ENCODE assay signal across 20 cellular contexts in genomic region chr2:147884796-147885195, GRCh38. TPM values are rescaled to one million over a fixed set of nuclear protein-coding genes. Genes with fewer than 3 reads are reported as not detected.
DNase-seq lines count a peak whose midpoint lies in the region; ATAC-seq and TF ChIP-seq lines count a peak whose summit lies in the region.
"Had no signal": no experiment of that assay in that cellular context is flagged by ENCODE, and none has a peak within 500 bp of the region (broad histone marks: within the 10 kb centered on the region; RNA-seq: fewer than 3 reads in every experiment).

No MANE protein-coding gene starts in this region.

- H3K4me2 ChIP-seq in SK-N-SH (peak overlapping the region; percentile 34; the same call in 1 of the 2 replicates), fibroblast of lung (ENCODE audit: extremely low read depth, insufficient read depth, low read length) (peak overlapping the region; percentile 35)

- no peaks in the 10 kb centered on the region for H3K9me2 ChIP-seq in SK-N-SH

- CTCF ChIA-PET in SK-N-SH (lab: Yijun Ruan, JAX) = interaction anchor here (0.8 kb wide), 1 partner anchor 20 kb away, joined by 4 read pairs; no protein-coding TSS in a partner anchor

- no peaks in the 10 kb centered on the region for H3K27me3 ChIP-seq in SK-N-SH (ENCODE audit: insufficient read depth)
- no peaks in the 10 kb centered on the region for H3K27me3 ChIP-seq in fibroblast of lung (ENCODE audit: control insufficient read depth, insufficient read depth, low read length)
- H3K27me3 ChIP-seq: transverse colon had no signal

- H3K79me2 ChIP-seq in SK-N-SH (ENCODE audit: insufficient read depth) = peaks cover 4% of the 10 kb centered on the region
- H3K79me2 ChIP-seq in fibroblast of lung (ENCODE audit: control insufficient read depth, insufficient read depth, low read length) = peaks cover 4% of the 10 kb centered on the region

- H3K9me3 ChIP-seq in SK-N-SH (no peaks in the 10 kb centered on the region), fibroblast of lung (ENCODE audit: control insufficient read depth, insufficient read depth, low read depth, low read length) (no peaks in the 10 kb centered on the region)
- H3K9me3 ChIP-seq: left ventricle myocardium inferior, transverse colon had no signal

- TF ChIP-seq CTCF in SK-N-SH (IDR thresholded peaks at IDR 0.05) (no peak), fibroblast of lung (conservative IDR thresholded peaks at IDR 0.05 in 1 of 2, IDR thresholded peaks at IDR 0.05 in 1 of 2; ENCODE audit: low read depth in 1 of 2, low read length in 2 of 2) (no peak)

- ATAC-seq in naive thymus-derived CD8-positive, alpha-beta T cell = no peak
- ATAC-seq in HG03457 (IDR thresholded peaks at IDR 0.05; ENCODE audit: unreplicated experiment) = no peak
- ATAC-seq: CD8-positive, alpha-beta T cell; stimulated activated naive B cell treated with anti-CD40 and anti-IgM and Interleukin-4, amounts not matched to agents 10 μg/mL and 1 μg/mL and 100 μg/mL, for 72 hours had no signal

- H3K9me3 Mint-ChIP-seq in naive thymus-derived CD8-positive, alpha-beta T cell = no peaks in the 10 kb centered on the region
- H3K9me3 Mint-ChIP-seq: activated T-helper 1 cell treated with anti-CD3 and anti-CD28 coated beads, Interleukin-12 subunit alpha, Interleukin-12 subunit beta, Interleukin-2, Interleukin-4 antibody, amounts not matched to agents 30 ng/mL and 10 ng/mL and 1 ng/mL, durations not matched to agents 14 hours and 24 hours and 36 hours; CD8-positive, alpha-beta T cell; IgD-negative memory B cell; stimulated activated naive B cell treated with anti-CD40 and anti-IgM and Interleukin-4, amounts not matched to agents 10 μg/mL and 1 μg/mL and 100 μg/mL, for 72 hours had no signal

- H4K20me1 ChIP-seq in SK-N-SH (ENCODE audit: insufficient read depth) = peaks cover 4% of the 10 kb centered on the region; the same call in 1 of the 2 replicates
- H4K20me1 ChIP-seq in fibroblast of lung (ENCODE audit: control insufficient read depth, extremely low read depth, insufficient read depth, low read length) = no peaks in the 10 kb centered on the region

- H3K36me3 Mint-ChIP-seq in naive thymus-derived CD8-positive, alpha-beta T cell = peaks cover 0 to 2% (median 0%) of the 10 kb centered on the region in 3 donors
- H3K36me3 Mint-ChIP-seq: CD8-positive, alpha-beta T cell; IgD-negative memory B cell; stimulated activated naive B cell treated with anti-CD40 and anti-IgM and Interleukin-4, amounts not matched to agents 10 μg/mL and 1 μg/mL and 100 μg/mL, for 72 hours had no signal

- H3K9ac ChIP-seq in SK-N-SH (no peak overlapping the region), fibroblast of lung (ENCODE audit: insufficient read depth, low read length) (no peak overlapping the region)

- no peaks in the 10 kb centered on the region for H3F3A ChIP-seq in SK-N-SH (replicated peaks; ENCODE audit: insufficient read depth)

- H3K4me3 Mint-ChIP-seq in naive thymus-derived CD8-positive, alpha-beta T cell = peak overlapping the region in 7 of 10 donors; percentile 0 to 48 (median 33)
- H3K4me3 Mint-ChIP-seq: activated T-helper 1 cell treated with anti-CD3 and anti-CD28 coated beads, Interleukin-12 subunit alpha, Interleukin-12 subunit beta, Interleukin-2, Interleukin-4 antibody, amounts not matched to agents 30 ng/mL and 10 ng/mL and 1 ng/mL, durations not matched to agents 14 hours and 24 hours and 36 hours; CD8-positive, alpha-beta T cell; IgD-negative memory B cell; stimulated activated naive B cell treated with anti-CD40 and anti-IgM and Interleukin-4, amounts not matched to agents 10 μg/mL and 1 μg/mL and 100 μg/mL, for 72 hours had no signal

- H3K4me1 ChIP-seq in SK-N-SH (ENCODE audit: control insufficient read depth in 1 of 2, insufficient read depth in 2 of 2, low read depth in 1 of 2, low read length in 1 of 2) = no peaks in the 10 kb centered on the region; a peak in 1 of 4 replicates
- H3K4me1 ChIP-seq in fibroblast of lung (ENCODE audit: control insufficient read depth, extremely low read depth, insufficient read depth, low read length) = no peaks in the 10 kb centered on the region

- H3K36me3 ChIP-seq in SK-N-SH (replicated peaks in 1 of 2; ENCODE audit: control insufficient read depth in 1 of 2, insufficient read depth in 2 of 2, low read length in 1 of 2) = no peaks in the 10 kb centered on the region
- no peaks in the 10 kb centered on the region for H3K36me3 ChIP-seq in fibroblast of lung (ENCODE audit: control insufficient read depth, insufficient read depth, low read length)
- H3K36me3 ChIP-seq: left ventricle myocardium inferior, transverse colon had no signal

- DNase-seq in EL (peak; percentile 0), SK-N-SH (no peak), fibroblast of lung (ENCODE audit: low read depth in 2 of 2) (peak in 1 of 2 donors; percentile 30), GDM1 (lab: John Stamatoyannopoulos, UW) (no peak)
- DNase-seq in naive thymus-derived CD8-positive, alpha-beta T cell = no peak
- no peak for DNase-seq in activated effector memory CD4-positive, alpha-beta T cell treated with anti-CD3 and anti-CD28 coated beads, Interleukin-2, amount 50 U/mL, for 16 hours
- DNase-seq: activated CD4-positive, alpha-beta T cell treated with anti-CD3 and anti-CD28 coated beads for 1 hour; CD8-positive, alpha-beta T cell; DMS53; erythroblast; GOT3; left ventricle myocardium inferior; NCI-H1417 treated with DMSO at 0.1 percent for 48 hours; NCI-H510A treated with DMSO at 0.1 percent for 48 hours; stimulated activated CD4-positive, alpha-beta T cell treated with anti-CD3 and anti-CD28 coated beads, Interleukin-1b, Interleukin-23, amount 100 ng/mL, for 48 hours; stimulated activated naive B cell treated with anti-CD40 and anti-IgM and Interleukin-4, amounts not matched to agents 10 μg/mL and 1 μg/mL and 100 μg/mL, for 72 hours; transverse colon had no signal

- H3K27ac ChIP-seq in SK-N-SH (ENCODE audit: low read depth in 2 of 2, low read length in 1 of 2) (no peak overlapping the region), fibroblast of lung (ENCODE audit: insufficient read depth, low read length) (no peak overlapping the region)
- H3K27ac ChIP-seq: left ventricle myocardium inferior, transverse colon had no signal

- TF ChIP-seq EP300 in SK-N-SH (IDR thresholded peaks at IDR 0.05; ENCODE audit: borderline replicate concordance in 1 of 2, low read depth in 1 of 2, low read length in 1 of 2) = no peak

- no peaks in the 10 kb centered on the region for H3K27me3 Mint-ChIP-seq in naive thymus-derived CD8-positive, alpha-beta T cell
- H3K27me3 Mint-ChIP-seq: IgD-negative memory B cell; stimulated activated naive B cell treated with anti-CD40 and anti-IgM and Interleukin-4, amounts not matched to agents 10 μg/mL and 1 μg/mL and 100 μg/mL, for 72 hours had no signal

- POLR2A ChIA-PET in SK-N-SH (lab: Yijun Ruan, JAX) = no interaction called here
- POLR2A ChIA-PET in naive thymus-derived CD8-positive, alpha-beta T cell (lab: Charles Lee) = no interaction called here

- H3K4me3 ChIP-seq in SK-N-SH (ENCODE audit: low read depth in 2 of 2, low read length in 1 of 2) = no peak overlapping the region
- H3K4me3 ChIP-seq in fibroblast of lung (replicated peaks in 1 of 4; ENCODE audit: control extremely low read depth in 1 of 4, insufficient read depth in 1 of 4, low read depth in 3 of 4, low read length in 4 of 4) = no peak overlapping the region
- H3K4me3 ChIP-seq: left ventricle myocardium inferior, transverse colon had no signal

- peaks cover 9 to 38% (median 27%) of the 10 kb centered on the region in 4 donors for H3K4me1 Mint-ChIP-seq in naive thymus-derived CD8-positive, alpha-beta T cell

- peak overlapping the region in 2 of 10 donors; percentile 1 to 38 for H3K27ac Mint-ChIP-seq in naive thymus-derived CD8-positive, alpha-beta T cell
- H3K27ac Mint-ChIP-seq: activated T-helper 1 cell treated with anti-CD3 and anti-CD28 coated beads, Interleukin-12 subunit alpha, Interleukin-12 subunit beta, Interleukin-2, Interleukin-4 antibody, amounts not matched to agents 30 ng/mL and 10 ng/mL and 1 ng/mL, durations not matched to agents 14 hours and 24 hours and 36 hours; CD8-positive, alpha-beta T cell; IgD-negative memory B cell; stimulated activated naive B cell treated with anti-CD40 and anti-IgM and Interleukin-4, amounts not matched to agents 10 μg/mL and 1 μg/mL and 100 μg/mL, for 72 hours had no signal

- H2AFZ ChIP-seq in SK-N-SH (ENCODE audit: low read depth) (no peak overlapping the region), fibroblast of lung (ENCODE audit: low read length) (no peak overlapping the region)

- no peak for TF ChIP-seq RAD21 in SK-N-SH (IDR thresholded peaks at IDR 0.05; ENCODE audit: low read length)

TF ChIP-seq in SK-N-SH, 30 proteins besides CTCF, POLR2A, EP300 and RAD21 (continues in another document):
- TF ChIP-seq CHD2 (IDR thresholded peaks at IDR 0.05; ENCODE audit: low read length, partially characterized antibody) (no peak), SIN3A (IDR thresholded peaks at IDR 0.05; ENCODE audit: borderline replicate concordance, low read depth, low read length) (no peak), TEAD4 (IDR thresholded peaks at IDR 0.05; ENCODE audit: borderline replicate concordance, insufficient read depth) (no peak), RFX5 (IDR thresholded peaks at IDR 0.05; ENCODE audit: low read length) (no peak), POLR2AphosphoS5 (IDR thresholded peaks at IDR 0.05; ENCODE audit: low read depth, low read length) (no peak), JUND (IDR thresholded peaks at IDR 0.05) (no peak), MEF2A (IDR thresholded peaks at IDR 0.05; ENCODE audit: borderline replicate concordance, low read depth) (no peak), FOSL2 (IDR thresholded peaks at IDR 0.05; ENCODE audit: borderline replicate concordance, low read depth) (no peak)

RNA-seq across cellular contexts. Expression of gene ACVR2A, which starts 40.0 kb away (rescaled TPM):
- polyA plus RNA-seq in SK-N-SH (2012; rRNA removed) = 1.6 and 2.6 TPM in 2 replicates
- polyA plus RNA-seq in SK-N-SH (2012; cell fraction: cytosol; rRNA removed) = 1.7 and 2.2 TPM in 2 replicates
- 4.0 and 8.9 TPM in 2 replicates for polyA plus RNA-seq in SK-N-SH (2012; cell fraction: nucleus; rRNA removed)
- total RNA-seq in fibroblast of lung = 8.9 and 29.3 TPM in 2 replicates
- polyA plus RNA-seq in fibroblast of lung = 8.0 and 9.8 TPM in 2 replicates
- 6.0 and 7.0 TPM in 2 replicates for polyA plus RNA-seq in fibroblast of lung (2012)
- 1.9 and 3.8 TPM in 2 replicates for polyA minus RNA-seq in fibroblast of lung (ENCODE audit: low replicate concordance)
- 10 to 100 TPM; 11.1 to 11.7 TPM for total RNA-seq in naive thymus-derived CD8-positive, alpha-beta T cell
- polyA plus RNA-seq in naive thymus-derived CD8-positive, alpha-beta T cell = 1 to 10 TPM; 2.3 to 3.5 (median 2.5) TPM
